15 cellular contexts compared by ENCODE assay signal in genomic region chr2:168338292-168338691, GRCh38.
A peak's percentile ranks its signal among the peaks of the same experiment; 100 is the strongest.
DNase-seq lines count a peak whose midpoint lies in the region; FAIRE-seq and TF ChIP-seq lines count a peak whose summit lies in the region.
"Had no signal": no experiment of that assay in that cellular context is flagged by ENCODE, and none has a peak within 500 bp of the region (broad histone marks: within the 10 kb centered on the region; RNA-seq: fewer than 3 reads in every experiment).

No MANE protein-coding gene starts in this region.

- no peak overlapping the region for H3K27ac ChIP-seq in mesendoderm (ENCODE audit: low read depth, low read length)
- no peak overlapping the region for H3K27ac ChIP-seq in substantia nigra (ENCODE audit: low read depth, low read length, poor library complexity, severe bottlenecking)
- H3K27ac ChIP-seq: PC-9 had no signal

- H2AK5ac ChIP-seq in mesendoderm (ENCODE audit: low read length) = no peak overlapping the region

- no CpG with 5 or more reads among the region's 3 CpGs for WGBS in mesendoderm (ENCODE audit: extremely low coverage, insufficient coverage, low lambda C conversion rate)

- no peak overlapping the region for H3K23ac ChIP-seq in mesendoderm (ENCODE audit: low read length)

- no peak overlapping the region for H2BK15ac ChIP-seq in mesendoderm (replicated peaks; ENCODE audit: low read depth)

- H3K4me1 ChIP-seq in mesendoderm (ENCODE audit: control insufficient read depth, low read depth, low read length) = no peaks in the 10 kb centered on the region

- no peak overlapping the region for H3K4me2 ChIP-seq in mesendoderm (ENCODE audit: low read length)
- H3K4me2 ChIP-seq: PC-9 had no signal

- no peak for TF ChIP-seq POLR2A in GM12891 (IDR thresholded peaks at IDR 0.05; ENCODE audit: low read depth, low read length)

- no peaks in the 10 kb centered on the region for H3K79me1 ChIP-seq in mesendoderm (ENCODE audit: low read length)

- H3K27me3 ChIP-seq in mesendoderm (ENCODE audit: insufficient read depth, low read length, poor library complexity) = no peaks in the 10 kb centered on the region

- H3K4ac ChIP-seq in mesendoderm (ENCODE audit: low read depth, low read length) = no peak overlapping the region

- no peak overlapping the region for H3K56ac ChIP-seq in mesendoderm (ENCODE audit: low read length)

- FAIRE-seq in GM12891 (lab: Jason Lieb, UNC) = no peak

- H2BK5ac ChIP-seq in mesendoderm (ENCODE audit: low read length) = no peak overlapping the region

- no peaks in the 10 kb centered on the region for H3K79me2 ChIP-seq in mesendoderm (ENCODE audit: control insufficient read depth, insufficient read depth, low read length)

- no peak overlapping the region for H3K4me3 ChIP-seq in mesendoderm (ENCODE audit: low read length)
- H3K4me3 ChIP-seq: PC-9 had no signal

- no peak overlapping the region for H4K8ac ChIP-seq in mesendoderm (ENCODE audit: low read depth, low read length)

- peak; percentile 10 for DNase-seq in EH (ENCODE audit: low read depth)
- DNase-seq in GM12891 (ENCODE audit: insufficient read length, low spot score) = no peak
- DNase-seq in astrocyte of the hippocampus (ENCODE audit: low read depth, low spot score) = peak; percentile 17
- peak; percentile 54 for DNase-seq in mesendoderm
- DNase-seq in stimulated activated CD4-positive, alpha-beta T cell treated with anti-CD3 and anti-CD28 coated beads, Interleukin-1b, Interleukin-23, amount 100 ng/mL, for 48 hours = no peak
- DNase-seq in substantia nigra (lab: John Stamatoyannopoulos, UW) = no peak
- DNase-seq in HuH-7.5 (ENCODE audit: low spot score) = no peak
- DNase-seq: ACHN, AML-193, HCEC 1CT, MM.1S, NCI-H1417, NCI-H187 treated with DMSO at 0.1 percent for 48 hours, NCI-H748 treated with DMSO at 0.1 percent for 48 hours had no signal

- H3K18ac ChIP-seq in mesendoderm (ENCODE audit: low read length) = no peak overlapping the region

- no peaks in the 10 kb centered on the region for H3K36me3 ChIP-seq in mesendoderm (ENCODE audit: control insufficient read depth, insufficient read depth, low read length)

- no peak overlapping the region for H3K9ac ChIP-seq in mesendoderm (ENCODE audit: low read length)

- H4K5ac ChIP-seq in mesendoderm (ENCODE audit: low read length) = no peak overlapping the region

- no peak overlapping the region for H2BK120ac ChIP-seq in mesendoderm (ENCODE audit: low read depth, low read length)

TF ChIP-seq in GM12891, 5 proteins besides CTCF, POLR2A, EP300 and RAD21:
- TF ChIP-seq PAX5 (IDR thresholded peaks at IDR 0.05; ENCODE audit: insufficient read depth, low read length, severe bottlenecking) (no peak), POLR2AphosphoS5 (IDR thresholded peaks at IDR 0.05; ENCODE audit: low read depth, low read length) (no peak), SPI1 (IDR thresholded peaks at IDR 0.05; ENCODE audit: low read depth, low read length) (0 out of 2 replicates have a peak, but pooled peaks have one; percentile 21), TAF1 (IDR thresholded peaks at IDR 0.05; ENCODE audit: low read depth, low read length) (no peak)

Comparison
In these comparisons a context has a peak if more than half of its experiments do, and no peak if none do; other contexts are left out.
1. DNase-seq: peak in EH (single experiment), astrocyte of the hippocampus (single experiment) and mesendoderm (single experiment); none in GM12891 (single experiment), stimulated activated CD4-positive, alpha-beta T cell treated with anti-CD3 and anti-CD28 coated beads, Interleukin-1b, Interleukin-23, amount 100 ng/mL, for 48 hours (single experiment), substantia nigra (0 of 49) and HuH-7.5 (single experiment).